Comparison of ENCODE assay signal across 18 cellular contexts in the genomic region with DNA sequence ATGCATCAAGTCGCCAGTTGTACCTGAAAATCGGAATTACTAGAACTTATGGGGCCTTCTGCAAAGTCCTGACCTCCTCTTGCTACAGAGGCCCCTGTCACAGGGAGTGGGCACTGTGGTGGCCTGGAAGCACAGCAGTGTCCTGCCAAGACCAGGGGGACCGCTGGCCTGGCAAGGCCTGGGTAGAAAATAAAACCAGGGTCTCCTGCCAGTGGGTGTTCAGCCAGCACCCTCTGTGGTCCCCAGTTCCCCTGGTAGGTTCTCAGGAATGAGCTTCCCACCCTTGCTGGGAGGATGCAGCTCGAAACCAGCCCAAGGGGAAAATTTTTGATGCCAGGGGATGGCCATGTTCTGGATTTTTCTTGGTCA.
"Had no signal": no experiment of that assay in that cellular context is flagged by ENCODE, and none has a peak within 500 bp of the region (broad histone marks: within the 10 kb centered on the region; RNA-seq: fewer than 3 reads in every experiment).

No MANE protein-coding gene starts in this region.

- DNase-seq: activated gamma-delta T cell treated with Interleukin-2 at 50 U/mL for 16 hours; activated T-cell treated with anti-CD3 and anti-CD28 coated beads for 4 hours; foreskin fibroblast; hippocampal formation; left colon; naive B cell; right cardiac atrium; spleen; stimulated activated naive CD4-positive, alpha-beta T cell treated with Interleukin-2 at 50 U/mL for 16 hours; T-helper 1 cell; thyroid gland; upper lobe of left lung had no signal

- H3K36me3 Mint-ChIP-seq: activated naive CD4-positive, alpha-beta T cell treated with anti-CD3 and anti-CD28 coated beads, Interleukin-2, amount 50 U/mL, for 24 hours; brain; neural progenitor cell had no signal

- H3K27me3 Mint-ChIP-seq: activated naive CD4-positive, alpha-beta T cell treated with anti-CD3 and anti-CD28 coated beads, Interleukin-2, amount 50 U/mL, for 24 hours had no signal

- H3K9me3 Mint-ChIP-seq: activated naive CD4-positive, alpha-beta T cell treated with anti-CD3 and anti-CD28 coated beads, Interleukin-2, amount 50 U/mL, for 24 hours; mesothelial cell of epicardium; naive B cell; neural progenitor cell; T-helper 2 cell treated with Interferon-gamma antibody and Interleukin-4, amounts not matched to agents 5 μg/mL and 100 μg/mL, for 36 hours had no signal

- H3K4me1 Mint-ChIP-seq: mesothelial cell of epicardium had no signal

- ATAC-seq: esophagus mucosa, left colon, right cardiac atrium had no signal

- H3K4me3 Mint-ChIP-seq: brain, mesothelial cell of epicardium, neural progenitor cell had no signal

- H3K27ac Mint-ChIP-seq: brain; mesothelial cell of epicardium; neural progenitor cell; T-helper 2 cell treated with Interferon-gamma antibody and Interleukin-4, amounts not matched to agents 5 μg/mL and 100 μg/mL, for 36 hours had no signal
